In genomic region chr1:234612352-234613127, GRCh38 we compare ENCODE assay signal across 8 cellular contexts. TPM values are rescaled to one million over a fixed set of nuclear protein-coding genes. Genes with fewer than 3 reads are reported as not detected.
DNase-seq lines count a peak whose midpoint lies in the region; ATAC-seq, FAIRE-seq and TF ChIP-seq lines count a peak whose summit lies in the region.

No MANE protein-coding gene starts in this region.

- TF ChIP-seq POLR2A in endothelial cell of umbilical vein (IDR thresholded peaks at IDR 0.05; ENCODE audit: low read depth, low read length), result peak; percentile 46

- peak; percentile 30 for ATAC-seq in GM19467 (IDR thresholded peaks at IDR 0.05; ENCODE audit: unreplicated experiment)

- peaks cover 0 to 6% (median 0%) of the 10 kb centered on the region in 5 donors for H3K9me3 Mint-ChIP-seq in CD8-positive, alpha-beta memory T cell

- H3K27ac Mint-ChIP-seq in CD8-positive, alpha-beta memory T cell, result peak overlapping the region; percentile 99 to 100 (median 100)

- peak overlapping the region; percentile 69 for H3K4me2 ChIP-seq in endothelial cell of umbilical vein (ENCODE audit: insufficient read depth, low read length)

- H3K4me3 Mint-ChIP-seq in CD8-positive, alpha-beta memory T cell, result peak overlapping the region; percentile 83 to 99 (median 96)

- peak overlapping the region; percentile 96 for H3K27ac ChIP-seq in CD8-positive, alpha-beta memory T cell (ENCODE audit: low read depth, low read length)
- H3K27ac ChIP-seq in HUES48 (ENCODE audit: low read depth, low read length) (peak overlapping the region; percentile 98), endothelial cell of umbilical vein (ENCODE audit: insufficient read depth, low read depth, low read length) (peak overlapping the region; percentile 99)

- CTCF ChIA-PET in CD8-positive, alpha-beta memory T cell (lab: Charles Lee), result interaction anchor here (0.8 to 8.3 kb wide), 9 partner anchors 10 to 471 kb away, joined by 3 to 68 read pairs (median 4); no protein-coding TSS in a partner anchor
- CTCF ChIA-PET in endothelial cell of umbilical vein (lab: Charles Lee), result interaction anchor here (0.9 to 5.9 kb wide), 23 partner anchors 7 to 481 kb away, joined by 3 to 51 read pairs (median 5); no protein-coding TSS in a partner anchor

- H3K4me3 ChIP-seq in CD8-positive, alpha-beta memory T cell (ENCODE audit: low read length), result peak overlapping the region; percentile 42
- H3K4me3 ChIP-seq in HUES48 (ENCODE audit: low read depth, low read length) (no peak overlapping the region; the same call in 1 of the 2 replicates), endothelial cell of umbilical vein (replicated peaks in 1 of 3; ENCODE audit: insufficient read depth in 1 of 3, low read depth in 1 of 3, low read length in 3 of 3) (peak overlapping the region in 1 of 3 experiments; percentile 9), mucosa of stomach (ENCODE audit: low read length) (peak overlapping the region; percentile 28)

- no peak for TF ChIP-seq CTCF in endothelial cell of umbilical vein (IDR thresholded peaks at IDR 0.05; ENCODE audit: extremely low read depth in 1 of 2, insufficient read depth in 1 of 2, low read depth in 1 of 2, low read length in 2 of 2)

- H3K4me1 ChIP-seq in CD8-positive, alpha-beta memory T cell (ENCODE audit: insufficient read depth, low read length), result peaks cover 40% of the 10 kb centered on the region
- H3K4me1 ChIP-seq in HUES48 (ENCODE audit: control insufficient read depth, insufficient read depth, low read length) (peaks cover 39% of the 10 kb centered on the region), endothelial cell of umbilical vein (ENCODE audit: control insufficient read depth, extremely low read depth, insufficient read depth, low read length) (peaks cover 32% of the 10 kb centered on the region), mucosa of stomach (ENCODE audit: control insufficient read depth, insufficient read depth, low read length) (peaks cover 32% of the 10 kb centered on the region)

- no peaks in the 10 kb centered on the region for H3K27me3 ChIP-seq in CD8-positive, alpha-beta memory T cell (ENCODE audit: insufficient read depth, low read length, poor library complexity, severe bottlenecking)
- no peaks in the 10 kb centered on the region for H3K27me3 ChIP-seq in HUES48 (ENCODE audit: control insufficient read depth, insufficient read depth, low read length)
- H3K27me3 ChIP-seq in endothelial cell of umbilical vein (ENCODE audit: control insufficient read depth in 2 of 2, insufficient read depth in 2 of 2, low read length in 2 of 2), result no peaks in the 10 kb centered on the region
- no peaks in the 10 kb centered on the region for H3K27me3 ChIP-seq in mucosa of stomach (ENCODE audit: control insufficient read depth, insufficient read depth, low read length)

- peaks cover 0 to 14% of the 10 kb centered on the region in 2 donors for H3K27me3 Mint-ChIP-seq in CD8-positive, alpha-beta memory T cell

- no peaks in the 10 kb centered on the region for H4K20me1 ChIP-seq in endothelial cell of umbilical vein (replicated peaks; ENCODE audit: control insufficient read depth, extremely low read depth, insufficient read depth, low read length)

- peak; percentile 54 to 89 (median 75) for DNase-seq in CD8-positive, alpha-beta memory T cell
- DNase-seq in NOMO-1 treated with dmso at 0.1 percent for 144 hours (lab: John Stamatoyannopoulos, UW; ENCODE audit: unreplicated experiment), result peak; percentile 98
- DNase-seq in activated CD8-positive, alpha-beta memory T cell treated with anti-CD3 and anti-CD28 coated beads, Interleukin-2, amount 50 U/mL, for 1 hour (ENCODE audit: extremely low read depth), result peak; percentile 80
- DNase-seq in endothelial cell of umbilical vein (ENCODE audit: low read depth, low spot score), result peak; percentile 97
- peak; percentile 73 to 91 (median 82) for DNase-seq in stimulated activated naive CD4-positive, alpha-beta T cell (lab: John Stamatoyannopoulos, UW)

- peaks cover 4% of the 10 kb centered on the region for H3K36me3 ChIP-seq in CD8-positive, alpha-beta memory T cell (ENCODE audit: insufficient read depth, low read length)
- H3K36me3 ChIP-seq in HUES48 (ENCODE audit: control insufficient read depth, insufficient read depth, low read length), result peaks cover 5% of the 10 kb centered on the region
- H3K36me3 ChIP-seq in endothelial cell of umbilical vein (ENCODE audit: control insufficient read depth in 2 of 2, extremely low read depth in 1 of 2, insufficient read depth in 2 of 2, low read length in 2 of 2), result peaks cover under 1 to 1% of the 10 kb centered on the region in 2 experiments
- H3K36me3 ChIP-seq in mucosa of stomach (ENCODE audit: control insufficient read depth, insufficient read depth, low read length), result peaks cover 5% of the 10 kb centered on the region

- dilution Hi-C loops in endothelial cell of umbilical vein (cut with MboI; ENCODE audit: extremely low pct_ligation_motif_present, low sequenced_read_pairs), result loop anchor here (25.0 kb wide), 1 partner anchor 375 kb away; no protein-coding TSS in a partner anchor

- peaks cover 18% of the 10 kb centered on the region for H3K79me2 ChIP-seq in endothelial cell of umbilical vein (ENCODE audit: control insufficient read depth, insufficient read depth, low read length)

- POLR2A ChIA-PET in CD8-positive, alpha-beta memory T cell (lab: Charles Lee), result interaction anchor here (0.7 to 5.5 kb wide), 12 partner anchors 9 to 1359 kb away, joined by 3 to 101 read pairs (median 4); no protein-coding TSS in a partner anchor
- POLR2A ChIA-PET in endothelial cell of umbilical vein (lab: Charles Lee), result interaction anchor here (0.6 to 4.5 kb wide), 7 partner anchors 16 to 478 kb away, joined by 3 to 48 read pairs (median 3); no protein-coding TSS in a partner anchor

- H2AFZ ChIP-seq in endothelial cell of umbilical vein (ENCODE audit: low read depth, low read length), result no peak overlapping the region

- H3K9me1 ChIP-seq in endothelial cell of umbilical vein (replicated peaks; ENCODE audit: control insufficient read depth, extremely low read depth, insufficient read depth, low read length), result no peaks in the 10 kb centered on the region

- no peaks in the 10 kb centered on the region for H3K9me3 ChIP-seq in CD8-positive, alpha-beta memory T cell (ENCODE audit: low read length)
- H3K9me3 ChIP-seq in HUES48 (ENCODE audit: control insufficient read depth, insufficient read depth, low read length) (no peaks in the 10 kb centered on the region), endothelial cell of umbilical vein (replicated peaks; ENCODE audit: control insufficient read depth, insufficient read depth, low read length) (no peaks in the 10 kb centered on the region), mucosa of stomach (ENCODE audit: control insufficient read depth, low read length) (no peaks in the 10 kb centered on the region)

- BruUV-seq in endothelial cell of umbilical vein (replicated peaks; lab: Mats Ljungman, UMichigan), result no TSS peak

- peaks cover 6 to 15% (median 8%) of the 10 kb centered on the region in 3 donors for H3K36me3 Mint-ChIP-seq in CD8-positive, alpha-beta memory T cell

- H3K4me1 Mint-ChIP-seq in CD8-positive, alpha-beta memory T cell, result peaks cover 33 to 41% (median 40%) of the 10 kb centered on the region in 3 donors

- FAIRE-seq in endothelial cell of umbilical vein (lab: Jason Lieb, UNC), result peak; percentile 94

- H3K9ac ChIP-seq in HUES48 (ENCODE audit: low read depth, low read length) (no peak overlapping the region), endothelial cell of umbilical vein (replicated peaks; ENCODE audit: extremely low read depth, insufficient read depth, low read length) (peak overlapping the region; percentile 98), mucosa of stomach (ENCODE audit: low read length) (peak overlapping the region; percentile 99)

- intact Hi-C loops in endothelial cell of umbilical vein (cut with micrococcal nuclease), result loop anchor here (1.0 kb wide), 11 partner anchors 19 to 471 kb away; no protein-coding TSS in a partner anchor

TF ChIP-seq in endothelial cell of umbilical vein, 7 proteins besides CTCF, POLR2A, EP300 and RAD21:
- TF ChIP-seq GATA2 (IDR thresholded peaks at IDR 0.05; ENCODE audit: insufficient read depth, insufficient read length, low read depth, low read length), result peak; percentile 63
- no peak for TF ChIP-seq EZH2 (IDR thresholded peaks at IDR 0.05; ENCODE audit: borderline replicate concordance, low read depth, low read length, severe bottlenecking)
- peak; percentile 70 for TF ChIP-seq FOS (IDR thresholded peaks at IDR 0.05; ENCODE audit: borderline replicate concordance, insufficient read depth, low read length)
- TF ChIP-seq MAX (IDR thresholded peaks at IDR 0.05; ENCODE audit: insufficient read depth, insufficient read length), result no peak
- TF ChIP-seq POLR2AphosphoS5 (IDR thresholded peaks at IDR 0.05; ENCODE audit: insufficient read depth, low read depth, low read length), result peak; percentile 81
- peak; percentile 65 for TF ChIP-seq JUN (IDR thresholded peaks at IDR 0.05; ENCODE audit: borderline replicate concordance, insufficient read depth, insufficient read length, low read depth)
- no peak for TF ChIP-seq MYC (IDR thresholded peaks at IDR 0.05; ENCODE audit: low read depth, low read length)

RNA-seq across cellular contexts. Expression of gene IRF2BP2, which starts 2.6 kb away (rescaled TPM):
- 10 to 100 TPM; 91.8 to 98.4 TPM for total RNA-seq in CD8-positive, alpha-beta memory T cell
- polyA plus RNA-seq in CD8-positive, alpha-beta memory T cell, result 42.5 TPM
- total RNA-seq in endothelial cell of umbilical vein, result 109 TPM in 2 replicates
- polyA plus RNA-seq in endothelial cell of umbilical vein, result 65.4 and 66.6 TPM in 2 replicates
- polyA plus RNA-seq in endothelial cell of umbilical vein (2011; cell fraction: cytosol; rRNA removed), result 54.8 and 66.0 TPM in 2 replicates
- polyA plus RNA-seq in endothelial cell of umbilical vein (2011; cell fraction: nucleus; rRNA removed), result 154 and 212 TPM in 2 replicates
- polyA plus RNA-seq in endothelial cell of umbilical vein (2012), result 52.6 and 76.5 TPM in 2 replicates
- 57.9 and 61.4 TPM in 2 replicates for polyA minus RNA-seq in endothelial cell of umbilical vein
- polyA minus RNA-seq in endothelial cell of umbilical vein (2011; cell fraction: cytosol; rRNA and poly(A)+ RNA removed), result 65.2 TPM
- 78.8 and 129 TPM in 2 replicates for polyA minus RNA-seq in endothelial cell of umbilical vein (2011; cell fraction: nucleus; rRNA and poly(A)+ RNA removed)
